ENCODE assay signal across 1 cellular context in genomic region chr22:35590634-35591295, GRCh38.
TF ChIP-seq lines count a peak whose summit lies in the region.

No MANE protein-coding gene starts in this region.

TF ChIP-seq in HepG2, 621 proteins besides CTCF, POLR2A, EP300 and RAD21:
- TF ChIP-seq ZFP36L2 (CRISPR knock-in tag; IDR thresholded peaks at IDR 0.05) (no peak), ZNF605 (CRISPR knock-in tag; IDR thresholded peaks at IDR 0.05) (no peak), ZNF891 (CRISPR knock-in tag; IDR thresholded peaks at IDR 0.05) (no peak), ZKSCAN1 (IDR thresholded peaks at IDR 0.05; ENCODE audit: low read length) (no peak)
